In the genomic region with DNA sequence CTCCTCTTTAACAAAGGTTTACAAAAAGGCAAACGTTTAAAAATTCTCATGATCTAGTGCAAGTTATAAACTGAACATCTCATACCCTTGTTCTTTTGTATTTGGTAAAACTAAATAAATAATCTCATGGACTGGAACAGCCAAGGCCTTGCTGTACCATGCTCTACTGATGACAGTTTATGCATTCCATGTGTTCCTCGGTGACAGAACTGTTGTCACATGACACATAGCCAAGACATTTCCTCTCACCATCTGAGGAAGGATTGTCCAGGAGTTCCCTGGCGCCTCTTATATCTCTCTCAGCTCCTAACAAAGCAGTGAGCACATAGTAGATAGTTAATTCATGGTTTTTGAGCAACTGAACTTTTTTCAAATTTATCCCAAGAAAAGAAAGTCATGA, we compare ENCODE assay signal across 19 cellular contexts. TPM values are rescaled to one million over a fixed set of nuclear protein-coding genes. Genes with fewer than 3 reads are reported as not detected.
DNase-seq lines count a peak whose midpoint lies in the region; ATAC-seq, FAIRE-seq and TF ChIP-seq lines count a peak whose summit lies in the region.
"Had no signal": no experiment of that assay in that cellular context is flagged by ENCODE, and none has a peak within 500 bp of the region (broad histone marks: within the 10 kb centered on the region; RNA-seq: fewer than 3 reads in every experiment).

No MANE protein-coding gene starts in this region.

- H3K9ac ChIP-seq in astrocyte (ENCODE audit: low read length): no peak overlapping the region

- no peak overlapping the region for H3K4me3 Mint-ChIP-seq in HFFc6
- no peak overlapping the region for H3K4me3 Mint-ChIP-seq in astrocyte (ENCODE audit: unreplicated experiment)
- H3K4me3 Mint-ChIP-seq in stimulated activated effector memory CD8-positive, alpha-beta T cell treated with anti-CD3 and anti-CD28 coated beads, Interleukin-12 subunit alpha, Interleukin-12 subunit beta, amount 100 ng/mL, for 72 hours: no peak overlapping the region

- DNase-seq in HFFc6 (peak; percentile 60), astrocyte (ENCODE audit: low read depth) (no peak), hepatic stellate cell (ENCODE audit: low spot score) (peak; percentile 36), GM20000 (ENCODE audit: low spot score) (no peak), ascending aorta (ENCODE audit: low spot score in 2 of 2) (no peak)
- no peak for DNase-seq in stimulated activated effector memory CD8-positive, alpha-beta T cell treated with anti-CD3 and anti-CD28 coated beads, Interleukin-12 subunit alpha, Interleukin-12 subunit beta, amount 100 ng/mL, for 72 hours (ENCODE audit: low spot score in 2 of 2)
- DNase-seq: COR-L47, DMS153, Kasumi-1, NCI-H1417, NCI-H2029 treated with DMSO at 0.1 percent for 48 hours, NCI-H510A treated with DMSO at 0.1 percent for 48 hours, Peyer's patch, SHP77 had no signal

- H2AFZ ChIP-seq in ACC112 (ENCODE audit: low read length, unreplicated experiment): peak overlapping the region; percentile 29
- no peak overlapping the region for H2AFZ ChIP-seq in astrocyte (ENCODE audit: low read depth, low read length)

- H3K4me2 ChIP-seq in astrocyte (ENCODE audit: low read length): no peak overlapping the region

- no peaks in the 10 kb centered on the region for H3K79me2 ChIP-seq in ACC112 (ENCODE audit: control insufficient read depth, insufficient read depth, low read length, unreplicated experiment)
- no peaks in the 10 kb centered on the region for H3K79me2 ChIP-seq in astrocyte (ENCODE audit: insufficient read depth, low read length)

- H3K9me3 Mint-ChIP-seq in HFFc6: no peaks in the 10 kb centered on the region
- no peaks in the 10 kb centered on the region for H3K9me3 Mint-ChIP-seq in astrocyte (ENCODE audit: unreplicated experiment)
- H3K9me3 Mint-ChIP-seq in stimulated activated effector memory CD8-positive, alpha-beta T cell treated with anti-CD3 and anti-CD28 coated beads, Interleukin-12 subunit alpha, Interleukin-12 subunit beta, amount 100 ng/mL, for 72 hours: no peaks in the 10 kb centered on the region
- H3K9me3 Mint-ChIP-seq: CD14-positive monocyte had no signal

- no peak overlapping the region for H3K27ac ChIP-seq in ACC112 (ENCODE audit: low read depth, low read length)
- no peak overlapping the region for H3K27ac ChIP-seq in astrocyte (ENCODE audit: low read depth, low read length)
- no peak overlapping the region for H3K27ac ChIP-seq in ascending aorta
- H3K27ac ChIP-seq: 22Rv1, Peyer's patch had no signal

- TF ChIP-seq CTCF in HFFc6 (IDR thresholded peaks at IDR 0.05): no peak
- no peak for TF ChIP-seq CTCF in astrocyte (IDR thresholded peaks at IDR 0.05; ENCODE audit: insufficient read depth, low read depth, low read length)
- TF ChIP-seq CTCF in GM20000 (IDR thresholded peaks at IDR 0.05; ENCODE audit: extremely low read depth, missing control alignments): no peak
- TF ChIP-seq CTCF in ascending aorta (IDR thresholded peaks at IDR 0.05): no peak

- no peaks in the 10 kb centered on the region for H3K9me3 ChIP-seq in astrocyte (ENCODE audit: insufficient read depth, low read depth, low read length)
- H3K9me3 ChIP-seq in ascending aorta: no peaks in the 10 kb centered on the region
- H3K9me3 ChIP-seq: Peyer's patch had no signal

- peak overlapping the region; percentile 54 for H3K27ac Mint-ChIP-seq in HFFc6
- no peak overlapping the region for H3K27ac Mint-ChIP-seq in astrocyte (ENCODE audit: unreplicated experiment)
- no peak overlapping the region for H3K27ac Mint-ChIP-seq in stimulated activated effector memory CD8-positive, alpha-beta T cell treated with anti-CD3 and anti-CD28 coated beads, Interleukin-12 subunit alpha, Interleukin-12 subunit beta, amount 100 ng/mL, for 72 hours
- H3K27ac Mint-ChIP-seq: CD14-positive monocyte had no signal

- H3K4me3 ChIP-seq in ACC112 (ENCODE audit: low read depth, low read length): no peak overlapping the region
- H3K4me3 ChIP-seq in astrocyte (ENCODE audit: insufficient read depth, low read depth, low read length): no peak overlapping the region
- H3K4me3 ChIP-seq in ascending aorta: no peak overlapping the region
- H3K4me3 ChIP-seq: GM12878, Peyer's patch had no signal

- H3K36me3 Mint-ChIP-seq in HFFc6 (ENCODE audit: low read depth) (no peaks in the 10 kb centered on the region), astrocyte (ENCODE audit: low read depth, unreplicated experiment) (no peaks in the 10 kb centered on the region)
- H3K36me3 Mint-ChIP-seq in stimulated activated effector memory CD8-positive, alpha-beta T cell treated with anti-CD3 and anti-CD28 coated beads, Interleukin-12 subunit alpha, Interleukin-12 subunit beta, amount 100 ng/mL, for 72 hours: no peaks in the 10 kb centered on the region
- H3K36me3 Mint-ChIP-seq: CD14-positive monocyte had no signal

- H3K4me1 ChIP-seq in ACC112 (ENCODE audit: control insufficient read depth, insufficient read depth, low read length, unreplicated experiment) (peaks cover 7% of the 10 kb centered on the region), astrocyte (ENCODE audit: insufficient read depth, low read length) (no peaks in the 10 kb centered on the region), ascending aorta (no peaks in the 10 kb centered on the region)
- H3K4me1 ChIP-seq: Peyer's patch had no signal

- H3K4me1 Mint-ChIP-seq in HFFc6 (ENCODE audit: low read depth) (peaks cover 25% of the 10 kb centered on the region), astrocyte (ENCODE audit: low read depth, unreplicated experiment) (peaks cover 6% of the 10 kb centered on the region)
- peaks cover 6% of the 10 kb centered on the region for H3K4me1 Mint-ChIP-seq in stimulated activated effector memory CD8-positive, alpha-beta T cell treated with anti-CD3 and anti-CD28 coated beads, Interleukin-12 subunit alpha, Interleukin-12 subunit beta, amount 100 ng/mL, for 72 hours

- no peaks in the 10 kb centered on the region for H4K20me1 ChIP-seq in astrocyte (ENCODE audit: insufficient read depth, low read length)

- FAIRE-seq in astrocyte (lab: Jason Lieb, UNC): peak; percentile 72
- FAIRE-seq: GM12878 had no signal

- ATAC-seq in HG03565 (IDR thresholded peaks at IDR 0.05; ENCODE audit: unreplicated experiment): no peak
- ATAC-seq in stimulated activated effector memory CD8-positive, alpha-beta T cell treated with anti-CD3 and anti-CD28 coated beads, Interleukin-12 subunit alpha, Interleukin-12 subunit beta, amount 100 ng/mL, for 72 hours: no peak
- ATAC-seq: GM12878 had no signal

- H3K36me3 ChIP-seq in ACC112 (ENCODE audit: insufficient read depth, low read length) (no peaks in the 10 kb centered on the region), astrocyte (ENCODE audit: insufficient read depth, low read length) (no peaks in the 10 kb centered on the region), ascending aorta (no peaks in the 10 kb centered on the region)
- H3K36me3 ChIP-seq: Peyer's patch had no signal

- H3K27me3 ChIP-seq in ACC112 (ENCODE audit: insufficient read depth, low read length) (no peaks in the 10 kb centered on the region), astrocyte (ENCODE audit: insufficient read depth, low read length) (no peaks in the 10 kb centered on the region), ascending aorta (no peaks in the 10 kb centered on the region)
- H3K27me3 ChIP-seq: Peyer's patch had no signal

- H3K27me3 Mint-ChIP-seq in HFFc6 (ENCODE audit: insufficient read depth): no peaks in the 10 kb centered on the region
- no peaks in the 10 kb centered on the region for H3K27me3 Mint-ChIP-seq in astrocyte (ENCODE audit: low read depth, unreplicated experiment)

- intact Hi-C loops in ascending aorta (cut with DNase I): no loop called here

RNA-seq across cellular contexts. Expression of a gene that starts 12.6 kb away (rescaled TPM):
- not detected for total RNA-seq in HFFc6 (2021; fragmentation: NEBNext Ultra II Directional; extraction: Animal tissue kit (Norgen Biotek cat#: 25700))
- total RNA-seq in astrocyte (not detected in 2 replicates), ascending aorta (not detected)
- total RNA-seq: GM12878, Peyer's patch had no signal

RNA-seq across cellular contexts. Expression of a gene that starts 56.8 kb away (rescaled TPM):
- 10 to 100 TPM; 23.2 to 39.5 (median 27.4) TPM for total RNA-seq in HFFc6 (2021; fragmentation: NEBNext Ultra II Directional; extraction: Animal tissue kit (Norgen Biotek cat#: 25700))
- 35.2 and 36.9 TPM in 2 replicates for total RNA-seq in astrocyte
- 151 TPM for total RNA-seq in ascending aorta

Comparison
In these comparisons a context has a peak if more than half of its experiments do, and no peak if none do; other contexts are left out.
1. DNase-seq: peak in HFFc6 (single experiment) and hepatic stellate cell (single experiment); none in astrocyte (single experiment), stimulated activated effector memory CD8-positive, alpha-beta T cell treated with anti-CD3 and anti-CD28 coated beads, Interleukin-12 subunit alpha, Interleukin-12 subunit beta, amount 100 ng/mL, for 72 hours (0 of 2), GM20000 (single experiment) and ascending aorta (0 of 2).